21 cellular contexts compared by ENCODE assay signal in genomic region chr10:16367899-16368298, GRCh38.
"Had no signal": no experiment of that assay in that cellular context is flagged by ENCODE, and none has a peak within 500 bp of the region (broad histone marks: within the 10 kb centered on the region; RNA-seq: fewer than 3 reads in every experiment).

No MANE protein-coding gene starts in this region.

- H3K4me2 ChIP-seq: KMS-11 had no signal

- H3K27me3 ChIP-seq: breast epithelium had no signal

- H3K9me3 ChIP-seq: SJSA1 had no signal

- H3K4me1 ChIP-seq: breast epithelium, SJSA1 had no signal

- H3K4me3 ChIP-seq: breast epithelium, SJSA1 had no signal

- H3K27ac ChIP-seq: breast epithelium, KMS-11, SJSA1 had no signal

- DNase-seq: activated CD4-positive, alpha-beta T cell treated with anti-CD3 and anti-CD28 coated beads for 48 hours; activated CD4-positive, alpha-beta T cell treated with anti-CD3 and anti-CD28 coated beads, Interleukin-2, amount 50 U/mL, for 4 hours; activated CD4-positive, CD25-positive, alpha-beta regulatory T cell treated with anti-CD3 and anti-CD28 coated beads, Interleukin-2, amount 50 U/mL, for 72 hours; activated CD8-positive, alpha-beta memory T cell treated with anti-CD3 and anti-CD28 coated beads, Interleukin-2, amount 10 ng/mL, durations not matched to agents 7 days and 5 days; activated effector memory CD4-positive, alpha-beta T cell treated with Interleukin-2 at 50 U/mL for 16 hours; activated naive CD4-positive, alpha-beta T cell; activated T-cell treated with anti-CD3 and anti-CD28 coated beads, Interleukin-2, amount 50 U/mL, for 24 hours; aorta; caudate nucleus; NCI-H1092; NCI-H1436 treated with DMSO at 0.1 percent for 48 hours; NCI-H2029; NCI-H446; NCI-H524 treated with DMSO at 0.1 percent for 48 hours; PC-3; SHP77; T-helper 17 cell; T-helper 9 cell had no signal

- H3K36me3 ChIP-seq: breast epithelium, SJSA1 had no signal
